ENCODE assay signal across 8 cellular contexts in genomic region chr6:96885187-96885631, GRCh38.
DNase-seq lines count a peak whose midpoint lies in the region; ATAC-seq and TF ChIP-seq lines count a peak whose summit lies in the region.
"Not testable (repeated sequence)": the region's sequence is repeated elsewhere in the genome, so short reads cannot be mapped to it uniquely, and the experiment has no call there.

No MANE protein-coding gene starts in this region.

- H3K4me3 Mint-ChIP-seq in activated naive CD8-positive, alpha-beta T cell treated with anti-CD3 and anti-CD28 coated beads, Interleukin-2, amount 50 U/mL, for 24 hours, result not testable (repeated sequence)

- not testable (repeated sequence) for H3K36me3 Mint-ChIP-seq in activated naive CD8-positive, alpha-beta T cell treated with anti-CD3 and anti-CD28 coated beads, Interleukin-2, amount 50 U/mL, for 24 hours (ENCODE audit: low read depth)

- DNase-seq in GM10266 (ENCODE audit: extremely low spot score), result peak; percentile 19
- peak; percentile 54 for DNase-seq in NCI-H146 treated with DMSO at 0.1 percent for 48 hours (lab: John Stamatoyannopoulos, UW; ENCODE audit: unreplicated experiment)
- DNase-seq in RPMI8226, result peak; percentile 71
- DNase-seq in activated naive CD8-positive, alpha-beta T cell treated with anti-CD3 and anti-CD28 coated beads, Interleukin-2, amount 50 U/mL, for 24 hours; stimulated activated naive CD8-positive, alpha-beta T cell treated with anti-CD3 and anti-CD28 coated beads, Interleukin-15, Interleukin-2, amounts not matched to agents 100 U/mL and 50 U/mL, for 24 hours: not testable (repeated sequence)

- ATAC-seq in GM19455 (IDR thresholded peaks at IDR 0.05; ENCODE audit: unreplicated experiment) (peak; percentile 92), HG02678 (IDR thresholded peaks at IDR 0.05; ENCODE audit: unreplicated experiment) (peak; percentile 90), HG03432 (IDR thresholded peaks at IDR 0.05; ENCODE audit: unreplicated experiment) (peak; percentile 91)
- peak; percentile 75 for ATAC-seq in activated naive CD8-positive, alpha-beta T cell treated with anti-CD3 and anti-CD28 coated beads, Interleukin-2, amount 50 U/mL, for 24 hours
- ATAC-seq in stimulated activated naive CD8-positive, alpha-beta T cell treated with anti-CD3 and anti-CD28 coated beads, Interleukin-15, Interleukin-2, amounts not matched to agents 100 U/mL and 50 U/mL, for 24 hours, result peak; percentile 40

- not testable (repeated sequence) for H3K27ac Mint-ChIP-seq in activated naive CD8-positive, alpha-beta T cell treated with anti-CD3 and anti-CD28 coated beads, Interleukin-2, amount 50 U/mL, for 24 hours

- H3K9me3 Mint-ChIP-seq in activated naive CD8-positive, alpha-beta T cell treated with anti-CD3 and anti-CD28 coated beads, Interleukin-2, amount 50 U/mL, for 24 hours, result not testable (repeated sequence)

- H3K4me1 Mint-ChIP-seq in activated naive CD8-positive, alpha-beta T cell treated with anti-CD3 and anti-CD28 coated beads, Interleukin-2, amount 50 U/mL, for 24 hours, result not testable (repeated sequence)

- not testable (repeated sequence) for TF ChIP-seq CTCF in GM10266 (IDR thresholded peaks at IDR 0.05; ENCODE audit: control insufficient read depth, insufficient read depth, low read depth, missing control alignments)

- H3K27me3 Mint-ChIP-seq in activated naive CD8-positive, alpha-beta T cell treated with anti-CD3 and anti-CD28 coated beads, Interleukin-2, amount 50 U/mL, for 24 hours, result not testable (repeated sequence)

Comparison
In these comparisons a context has a peak if more than half of its experiments do, and no peak if none do; other contexts are left out.
1. ATAC-seq: peak in every context shown above with its lines; median percentile 92 in GM19455; 91 in HG03432; 90 in HG02678; 75 in activated naive CD8-positive, alpha-beta T cell treated with anti-CD3 and anti-CD28 coated beads, Interleukin-2, amount 50 U/mL, for 24 hours; 40 in stimulated activated naive CD8-positive, alpha-beta T cell treated with anti-CD3 and anti-CD28 coated beads, Interleukin-15, Interleukin-2, amounts not matched to agents 100 U/mL and 50 U/mL, for 24 hours.